ENCODE assay signal across 8 cellular contexts in genomic region chr5:74251106-74252032, GRCh38.
DNase-seq lines count a peak whose midpoint lies in the region; ATAC-seq and TF ChIP-seq lines count a peak whose summit lies in the region.

No MANE protein-coding gene starts in this region.

- ATAC-seq in sciatic nerve (peak; percentile 88), HG02798 (IDR thresholded peaks at IDR 0.05; ENCODE audit: poor library complexity, unreplicated experiment) (no peak), HG03521 (IDR thresholded peaks at IDR 0.05; ENCODE audit: unreplicated experiment) (no peak)

- no peak for TF ChIP-seq CTCF in fibroblast of pulmonary artery (IDR thresholded peaks at IDR 0.05; ENCODE audit: low read length, missing control alignments)

- DNase-seq in GM04504 (ENCODE audit: low read depth) (peak; percentile 96), RKO (ENCODE audit: low spot score) (peak; percentile 58), fibroblast of pulmonary artery (ENCODE audit: low read depth) (peak; percentile 99), sciatic nerve (ENCODE audit: low spot score) (no peak), C1 segment of cervical spinal cord (lab: John Stamatoyannopoulos, UW) (no peak), OCI-M2 (lab: John Stamatoyannopoulos, UW; ENCODE audit: unreplicated experiment) (no peak)

- intact Hi-C loops in sciatic nerve (cut with DNase I) = no loop called here

- H3K4me3 ChIP-seq in fibroblast of pulmonary artery (replicated peaks; ENCODE audit: low read depth, low read length) = no peak overlapping the region

Comparison
In these comparisons a context has a peak if more than half of its experiments do, and no peak if none do; other contexts are left out.
1. DNase-seq: peak in GM04504 (single experiment), RKO (single experiment) and fibroblast of pulmonary artery (single experiment); none in sciatic nerve (single experiment), C1 segment of cervical spinal cord (0 of 14) and OCI-M2 (single experiment).